ENCODE assay signal across 7 cellular contexts in the genomic region with DNA sequence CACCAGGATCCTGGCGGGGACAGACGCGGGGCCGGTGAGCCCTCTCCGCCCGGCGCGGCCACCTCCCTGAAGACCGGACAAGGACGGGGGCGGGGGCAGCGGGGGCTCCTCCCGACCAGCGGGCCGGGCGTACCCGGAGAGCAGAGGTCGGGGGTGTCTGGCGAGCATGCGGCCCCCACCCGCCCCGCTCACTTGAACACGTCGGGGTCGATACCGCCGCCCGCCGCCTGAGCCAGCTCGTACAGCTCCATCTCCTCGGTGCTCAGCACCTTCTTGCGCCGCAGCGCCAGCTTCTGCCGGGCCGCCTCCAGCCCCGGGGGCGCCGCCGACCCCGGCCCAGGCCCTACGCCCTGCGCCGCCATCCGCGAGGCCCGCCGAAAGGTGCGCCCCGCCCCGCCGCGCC. TPM values are rescaled to one million over a fixed set of nuclear protein-coding genes. Genes with fewer than 3 reads are reported as not detected.
DNase-seq lines count a peak whose midpoint lies in the region; ATAC-seq, FAIRE-seq and TF ChIP-seq lines count a peak whose summit lies in the region.
"Not testable (repeated sequence)": the region's sequence is repeated elsewhere in the genome, so short reads cannot be mapped to it uniquely, and the experiment has no call there.

A gene with protein sequence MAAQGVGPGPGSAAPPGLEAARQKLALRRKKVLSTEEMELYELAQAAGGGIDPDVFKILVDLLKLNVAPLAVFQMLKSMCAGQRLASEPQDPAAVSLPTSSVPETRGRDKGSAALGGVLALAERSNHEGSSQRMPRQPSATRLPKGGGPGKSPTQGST (minus strand): TSS at position 383 of the 403 bp plus-strand sequence. CDS start 21 bp downstream, at position 362.

- peak within 1 kb of the TSS; percentile 86 for H3K27ac ChIP-seq in keratinocyte (ENCODE audit: control insufficient read depth, insufficient read depth, low read length)

- not testable (repeated sequence) for H3K27me3 ChIP-seq in keratinocyte (ENCODE audit: control insufficient read depth, extremely low read depth, insufficient read depth, low read length)

- peak within 1 kb of the TSS; percentile 98 for H3K27ac Mint-ChIP-seq in activated CD8-positive, alpha-beta T cell treated with anti-CD3 and anti-CD28 coated beads for 36 hours

- H3K9me1 ChIP-seq in keratinocyte (ENCODE audit: control insufficient read depth, extremely low read depth, insufficient read depth, low read length) = not testable (repeated sequence)

- ATAC-seq in GM18861 (IDR thresholded peaks at IDR 0.05; ENCODE audit: unreplicated experiment) (peak; percentile 1), HG02588 (IDR thresholded peaks at IDR 0.05; ENCODE audit: unreplicated experiment) (peak; percentile 12)
- not testable (repeated sequence) for ATAC-seq in activated CD8-positive, alpha-beta T cell treated with anti-CD3 and anti-CD28 coated beads for 36 hours

- H3K4me1 Mint-ChIP-seq in activated CD8-positive, alpha-beta T cell treated with anti-CD3 and anti-CD28 coated beads for 36 hours (ENCODE audit: low read depth) = peaks cover 36% of the 10 kb centered on the region

- DNase-seq in Jurkat, Clone E6-1 (ENCODE audit: low read depth, low spot score); activated CD8-positive, alpha-beta T cell treated with anti-CD3 and anti-CD28 coated beads for 36 hours; keratinocyte (ENCODE audit: low read depth, low spot score); posterior vena cava (ENCODE audit: low spot score): not testable (repeated sequence)
- DNase-seq in effector CD8-positive, alpha-beta T cell (lab: John Stamatoyannopoulos, UW) = peak; percentile 43

- peaks cover 44% of the 10 kb centered on the region for H3K36me3 Mint-ChIP-seq in activated CD8-positive, alpha-beta T cell treated with anti-CD3 and anti-CD28 coated beads for 36 hours (ENCODE audit: low read depth)

- intact Hi-C loops in activated CD8-positive, alpha-beta T cell treated with anti-CD3 and anti-CD28 coated beads for 36 hours (cut with micrococcal nuclease); posterior vena cava (cut with DNase I): not testable (repeated sequence)

- H3K9ac ChIP-seq in keratinocyte (ENCODE audit: control insufficient read depth, extremely low read depth, insufficient read depth, low read length) = peak within 1 kb of the TSS; percentile 97

- H3K4me3 ChIP-seq in Jurkat, Clone E6-1 (ENCODE audit: low read length) = peak within 1 kb of the TSS; percentile 91
- peak within 1 kb of the TSS; percentile 82 to 91 (median 82) for H3K4me3 ChIP-seq in keratinocyte (ENCODE audit: control insufficient read depth in 2 of 3, extremely low read depth in 1 of 3, insufficient read depth in 2 of 3, low read depth in 1 of 3, low read length in 3 of 3)

- H3K9me3 Mint-ChIP-seq in activated CD8-positive, alpha-beta T cell treated with anti-CD3 and anti-CD28 coated beads for 36 hours = not testable (repeated sequence)

- POLR2A ChIA-PET in activated CD8-positive, alpha-beta T cell treated with anti-CD3 and anti-CD28 coated beads for 36 hours (lab: Charles Lee) = interaction anchor here (0.9 to 1.7 kb wide), 5 partner anchors 11 to 412 kb away, joined by 3 to 5 read pairs (median 4); no protein-coding TSS in a partner anchor

- peak within 1 kb of the TSS; percentile 85 for H3K4me2 ChIP-seq in keratinocyte (ENCODE audit: control insufficient read depth, extremely low read depth, insufficient read depth, low read depth, low read length)

- peak within 1 kb of the TSS; percentile 98 for H2AFZ ChIP-seq in keratinocyte (ENCODE audit: control insufficient read depth, low read length)

- CTCF ChIA-PET in activated CD8-positive, alpha-beta T cell treated with anti-CD3 and anti-CD28 coated beads for 36 hours (lab: Charles Lee) = interaction anchor here (1.2 to 1.9 kb wide), 6 partner anchors 11 to 339 kb away, joined by 3 to 7 read pairs (median 4); no protein-coding TSS in a partner anchor

- H3K4me1 ChIP-seq in keratinocyte (ENCODE audit: control insufficient read depth, extremely low read depth, insufficient read depth, low read length) = not testable (repeated sequence)

- H3K27me3 Mint-ChIP-seq in activated CD8-positive, alpha-beta T cell treated with anti-CD3 and anti-CD28 coated beads for 36 hours = not testable (repeated sequence)

- not testable (repeated sequence) for TF ChIP-seq CTCF in activated CD8-positive, alpha-beta T cell treated with anti-CD3 and anti-CD28 coated beads for 36 hours (IDR thresholded peaks at IDR 0.05); keratinocyte (optimal IDR thresholded peaks at IDR 0.05 in 1 of 3, IDR thresholded peaks at IDR 0.05 in 1 of 3, conservative IDR thresholded peaks at IDR 0.05 in 1 of 3; ENCODE audit: extremely low read depth in 1 of 3, insufficient read depth in 2 of 3, low read length in 3 of 3)

- peak within 1 kb of the TSS; percentile 98 for H3K4me3 Mint-ChIP-seq in activated CD8-positive, alpha-beta T cell treated with anti-CD3 and anti-CD28 coated beads for 36 hours

- not testable (repeated sequence) for H3K9me3 ChIP-seq in keratinocyte (ENCODE audit: control insufficient read depth, low read depth, low read length)

- not testable (repeated sequence) for H3K36me3 ChIP-seq in keratinocyte (ENCODE audit: control insufficient read depth in 2 of 2, extremely low read depth in 1 of 2, insufficient read depth in 2 of 2, low read length in 2 of 2)

- dilution Hi-C loops in keratinocyte (cut with MboI; ENCODE audit: extremely low pct_ligation_motif_present, low sequenced_read_pairs) = not testable (repeated sequence)

- H3K79me2 ChIP-seq in keratinocyte (ENCODE audit: control insufficient read depth, insufficient read depth, low read length) = peaks cover 76% of the 10 kb centered on the region

- FAIRE-seq in keratinocyte (lab: Jason Lieb, UNC) = not testable (repeated sequence)

- H4K20me1 ChIP-seq in keratinocyte (ENCODE audit: control insufficient read depth, extremely low read depth, insufficient read depth, low read length) = not testable (repeated sequence)

RNA-seq across cellular contexts. Expression of the gene that starts here (rescaled TPM):
- 374 TPM for polyA plus RNA-seq in Jurkat, Clone E6-1 (2012; ENCODE audit: insufficient read depth, insufficient read length)
- total RNA-seq in activated CD8-positive, alpha-beta T cell treated with anti-CD3 and anti-CD28 coated beads for 36 hours = 100 to 1,000 TPM; 158 to 162 TPM
- 71.2 to 128 TPM (median 82.7 TPM) in 3 replicates for polyA plus RNA-seq in keratinocyte
- polyA plus RNA-seq in keratinocyte (2011; ENCODE audit: low read depth) = 9.5 TPM
- polyA plus RNA-seq in keratinocyte (2011; cell fraction: cytosol; rRNA removed) = 38.8 and 83.3 TPM in 2 replicates
- 21.0 and 24.1 TPM in 2 replicates for polyA plus RNA-seq in keratinocyte (2011; cell fraction: nucleus; rRNA removed)
- polyA plus RNA-seq in keratinocyte (2012; ENCODE audit: low replicate concordance) = 74.7 and 182 TPM in 2 replicates
- polyA minus RNA-seq in keratinocyte = 11.1 to 16.5 TPM (median 11.5 TPM) in 3 replicates
- polyA minus RNA-seq in keratinocyte (2011; cell fraction: cytosol; rRNA and poly(A)+ RNA removed) = 123 TPM
- 15.3 and 22.2 TPM in 2 replicates for polyA minus RNA-seq in keratinocyte (2011; cell fraction: nucleus; rRNA and poly(A)+ RNA removed)
- 10 to 100 TPM; 42.8 to 44.5 TPM for total RNA-seq in posterior vena cava
